Comparison of ENCODE assay signal across 1 cellular context in genomic region chr3:169777822-169778221, GRCh38.
TF ChIP-seq lines count a peak whose summit lies in the region.

No MANE protein-coding gene starts in this region.

TF ChIP-seq in K562, 482 proteins besides CTCF, POLR2A, EP300 and RAD21:
- no peak for TF ChIP-seq ZFP1 (CRISPR knock-in tag; IDR thresholded peaks at IDR 0.05)
- peak; percentile 55; the same call in 1 of the 2 replicates for TF ChIP-seq ZNF121 (CRISPR knock-in tag; conservative IDR thresholded peaks at IDR 0.05)
